ENCODE assay signal across 8 cellular contexts in genomic region chr17:62967111-62967449, GRCh38. TPM values are rescaled to one million over a fixed set of nuclear protein-coding genes. Genes with fewer than 3 reads are reported as not detected.
A peak's percentile ranks its signal among the peaks of the same experiment; 100 is the strongest.
DNase-seq lines count a peak whose midpoint lies in the region; ATAC-seq and TF ChIP-seq lines count a peak whose summit lies in the region.

No MANE protein-coding gene starts in this region.

- peaks cover 31 to 33% (median 32%) of the 10 kb centered on the region in 3 donors for H3K4me1 Mint-ChIP-seq in T-cell

- POLR2A ChIA-PET in T-cell (lab: Charles Lee): interaction anchor here in 1 of 2 donors (0.6 kb wide), 1 partner anchor 196 kb away, joined by 3 read pairs; no protein-coding TSS in a partner anchor

- H3K4me3 ChIP-seq in GM06990 (replicated peaks; ENCODE audit: low read depth, low read length): peak overlapping the region; percentile 63
- H3K4me3 ChIP-seq in fibroblast of the aortic adventitia (ENCODE audit: low read depth, low read length): peak overlapping the region; percentile 83
- peak overlapping the region; percentile 65 for H3K4me3 ChIP-seq in rectal smooth muscle tissue (ENCODE audit: low read length)

- H3K4me1 ChIP-seq in rectal smooth muscle tissue (ENCODE audit: control insufficient read depth, insufficient read depth, low read length): peaks cover 3% of the 10 kb centered on the region

- H3K27ac ChIP-seq in rectal smooth muscle tissue (ENCODE audit: low read depth, low read length): no peak overlapping the region

- no peaks in the 10 kb centered on the region; the same call in 1 of the 2 replicates for H3K27me3 ChIP-seq in GM06990 (replicated peaks; ENCODE audit: control insufficient read depth, insufficient read depth, low read length)
- no peaks in the 10 kb centered on the region for H3K27me3 ChIP-seq in rectal smooth muscle tissue (ENCODE audit: control insufficient read depth, insufficient read depth, low read length)

- H3K36me3 ChIP-seq in GM06990 (ENCODE audit: control insufficient read depth, insufficient read depth, low read length): no peaks in the 10 kb centered on the region
- no peaks in the 10 kb centered on the region for H3K36me3 ChIP-seq in rectal smooth muscle tissue (ENCODE audit: control insufficient read depth, insufficient read depth, low read length)

- peak overlapping the region; percentile 66 to 78 for H3K27ac Mint-ChIP-seq in T-cell

- peak overlapping the region; percentile 82 for H3K4me3 Mint-ChIP-seq in T-cell

- H3K27me3 Mint-ChIP-seq in T-cell: peaks cover 4% of the 10 kb centered on the region in 2 donors

- CTCF ChIA-PET in T-cell (lab: Charles Lee): interaction anchor here in 1 of 2 donors (0.6 kb wide), 1 partner anchor 33 kb away, joined by 7 read pairs; no protein-coding TSS in a partner anchor

- TF ChIP-seq CTCF in GM06990 (IDR thresholded peaks at IDR 0.05; ENCODE audit: insufficient read depth, low read length, poor library complexity, severe bottlenecking) (no peak), fibroblast of the aortic adventitia (IDR thresholded peaks at IDR 0.05; ENCODE audit: insufficient read depth, low read length) (no peak)

- ATAC-seq in T-cell (replicated peaks in 1 of 4) (no peak), GM19023 (IDR thresholded peaks at IDR 0.05; ENCODE audit: unreplicated experiment) (no peak), HG02970 (IDR thresholded peaks at IDR 0.05; ENCODE audit: low FRiP score, unreplicated experiment) (no peak), GM18870 (IDR thresholded peaks at IDR 0.05; ENCODE audit: unreplicated experiment) (no peak)

- H3K9me3 Mint-ChIP-seq in T-cell: no peaks in the 10 kb centered on the region

- H3K36me3 Mint-ChIP-seq in T-cell: no peaks in the 10 kb centered on the region

- no peak for DNase-seq in GM06990 (ENCODE audit: extremely low read depth, insufficient read length)
- no peak for DNase-seq in T-cell
- no peak for DNase-seq in fibroblast of the aortic adventitia (ENCODE audit: low read depth)
- DNase-seq in NCI-H2107 (lab: John Stamatoyannopoulos, UW): no peak

- no peak overlapping the region for H3K9ac ChIP-seq in rectal smooth muscle tissue (ENCODE audit: low read length)

RNA-seq across cellular contexts. Expression of gene TANC2, which starts 1.0 kb away (rescaled TPM):
- total RNA-seq in T-cell (10 to 100 TPM; 20.3 to 39.5 (median 25.5) TPM), fibroblast of the aortic adventitia (ENCODE audit: low replicate concordance) (30.1 and 30.8 TPM in 2 replicates)
